In the genomic region with DNA sequence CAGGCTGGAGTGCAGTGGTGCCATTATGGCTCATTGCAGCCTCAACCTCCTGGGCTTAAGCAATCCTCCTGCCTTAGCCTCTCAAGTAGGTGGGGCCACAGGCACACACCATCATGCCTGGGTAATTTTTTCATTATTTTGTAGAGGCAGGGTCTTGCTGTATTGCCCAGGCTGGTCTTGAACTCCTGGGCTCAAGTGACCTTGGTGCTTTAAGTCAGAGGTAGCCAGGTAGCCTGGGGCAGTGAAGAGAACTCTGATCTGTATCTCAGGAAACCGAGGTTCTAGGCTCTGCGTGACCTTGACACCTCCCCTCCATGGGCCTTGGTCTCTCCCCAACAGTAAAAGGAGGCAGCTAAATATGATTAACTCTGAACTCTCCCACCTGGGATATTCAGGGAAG, we compare ENCODE assay signal across 34 cellular contexts.
"Had no signal": no experiment of that assay in that cellular context is flagged by ENCODE, and none has a peak within 500 bp of the region (broad histone marks: within the 10 kb centered on the region; RNA-seq: fewer than 3 reads in every experiment).

No MANE protein-coding gene starts in this region.

- H3K27me3 Mint-ChIP-seq: activated CD4-positive, alpha-beta memory T cell treated with anti-CD3 and anti-CD28 coated beads, Interleukin-2, amount 10 ng/mL, durations not matched to agents 7 days and 5 days; activated CD8-positive, alpha-beta memory T cell treated with anti-CD3 and anti-CD28 coated beads, Interleukin-2, amount 10 ng/mL, durations not matched to agents 7 days and 5 days; activated naive CD4-positive, alpha-beta T cell treated with anti-CD3 and anti-CD28 coated beads, Interleukin-2, amount 50 U/mL, for 24 hours; activated naive CD8-positive, alpha-beta T cell treated with anti-CD3 and anti-CD28 coated beads, Interleukin-2, amount 10 ng/mL, durations not matched to agents 7 days and 5 days had no signal

- H3K27ac Mint-ChIP-seq: activated CD4-positive, alpha-beta memory T cell treated with anti-CD3 and anti-CD28 coated beads, Interleukin-2, amount 10 ng/mL, durations not matched to agents 7 days and 5 days; activated CD8-positive, alpha-beta memory T cell treated with anti-CD3 and anti-CD28 coated beads, Interleukin-2, amount 10 ng/mL, durations not matched to agents 7 days and 5 days; activated naive CD4-positive, alpha-beta T cell treated with anti-CD3 and anti-CD28 coated beads, Interleukin-2, amount 50 U/mL, for 24 hours; activated naive CD8-positive, alpha-beta T cell treated with anti-CD3 and anti-CD28 coated beads, Interleukin-2, amount 10 ng/mL, durations not matched to agents 7 days and 5 days; activated T-helper 2 cell treated with anti-CD3 and anti-CD28 coated beads, Interferon-gamma antibody, Interleukin-2, Interleukin-4, amounts not matched to agents 10 μg/mL and 5 μg/mL and 100 μg/mL, durations not matched to agents 14 hours and 24 hours and 36 hours had no signal

- H3K36me3 ChIP-seq: WERI-Rb-1 had no signal

- DNase-seq: activated CD4-positive, alpha-beta memory T cell treated with anti-CD3 and anti-CD28 coated beads, Interleukin-2, amount 10 ng/mL, durations not matched to agents 7 days and 5 days; activated CD4-positive, alpha-beta T cell treated with anti-CD3 and anti-CD28 coated beads for 1 hour; activated CD4-positive, alpha-beta T cell treated with anti-CD3 and anti-CD28 coated beads for 48 hours; activated CD4-positive, CD25-positive, alpha-beta regulatory T cell; activated CD8-positive, alpha-beta memory T cell treated with anti-CD3 and anti-CD28 coated beads for 24 hours; activated CD8-positive, alpha-beta memory T cell treated with anti-CD3 and anti-CD28 coated beads, Interleukin-2, amount 10 ng/mL, durations not matched to agents 7 days and 5 days; activated CD8-positive, alpha-beta memory T cell treated with anti-CD3 and anti-CD28 coated beads, Interleukin-2, amount 50 U/mL, for 48 hours; activated gamma-delta T cell; activated naive CD4-positive, alpha-beta T cell treated with Interleukin-2 at 50 U/mL for 16 hours; activated naive CD8-positive, alpha-beta T cell treated with anti-CD3 and anti-CD28 coated beads, Interleukin-2, amount 10 ng/mL, durations not matched to agents 7 days and 5 days; amygdala; body of pancreas; caudate nucleus; cerebellar nuclear complex; MM.1S; MV-4-11; NCI-H1092; NCI-H1436 treated with DMSO at 0.1 percent for 48 hours; NCI-H1694 treated with DMSO at 0.1 percent for 48 hours; NCI-H2029 treated with DMSO at 0.1 percent for 48 hours; NCI-H2107; NCI-H2171; NCI-H510A; NCI-H526; NCI-H748 treated with DMSO at 0.1 percent for 48 hours; NK-92 treated with Interleukin-12 subunit alpha and Interleukin-12 subunit beta, amount 100 ng/mL, for 24 hours; PC-3; Right ventricle myocardium superior; SW 1271; T-helper 1 cell; T1000; WERI-Rb-1 had no signal

- H3K27me3 ChIP-seq: body of pancreas had no signal

- H3K36me3 Mint-ChIP-seq: activated naive CD4-positive, alpha-beta T cell treated with anti-CD3 and anti-CD28 coated beads, Interleukin-2, amount 50 U/mL, for 24 hours had no signal

- H3K9me3 Mint-ChIP-seq: activated naive CD4-positive, alpha-beta T cell treated with anti-CD3 and anti-CD28 coated beads, Interleukin-2, amount 50 U/mL, for 24 hours had no signal

- H3K4me3 Mint-ChIP-seq: activated CD4-positive, alpha-beta memory T cell treated with anti-CD3 and anti-CD28 coated beads, Interleukin-2, amount 10 ng/mL, durations not matched to agents 7 days and 5 days; activated CD8-positive, alpha-beta memory T cell treated with anti-CD3 and anti-CD28 coated beads, Interleukin-2, amount 10 ng/mL, durations not matched to agents 7 days and 5 days; activated naive CD8-positive, alpha-beta T cell treated with anti-CD3 and anti-CD28 coated beads, Interleukin-2, amount 10 ng/mL, durations not matched to agents 7 days and 5 days had no signal

- H3K4me3 ChIP-seq: body of pancreas had no signal
